Comparison of ENCODE assay signal across 22 cellular contexts in genomic region chr10:924524-924859, GRCh38. TPM values are rescaled to one million over a fixed set of nuclear protein-coding genes. Genes with fewer than 3 reads are reported as not detected.
A peak's percentile ranks its signal among the peaks of the same experiment; 100 is the strongest.
DNase-seq lines count a peak whose midpoint lies in the region; ATAC-seq, FAIRE-seq and TF ChIP-seq lines count a peak whose summit lies in the region.
"Had no signal": no experiment of that assay in that cellular context is flagged by ENCODE, and none has a peak within 500 bp of the region (broad histone marks: within the 10 kb centered on the region; RNA-seq: fewer than 3 reads in every experiment).

No MANE protein-coding gene starts in this region.

- no peaks in the 10 kb centered on the region for H3K9me3 Mint-ChIP-seq in T-helper 2 cell treated with Interferon-gamma antibody and Interleukin-4, amounts not matched to agents 5 μg/mL and 100 μg/mL, for 36 hours
- no peaks in the 10 kb centered on the region for H3K9me3 Mint-ChIP-seq in naive thymus-derived CD8-positive, alpha-beta T cell
- H3K9me3 Mint-ChIP-seq: activated T-cell treated with anti-CD3 and anti-CD28 coated beads, Interleukin-2, amount 50 U/mL, for 4 hours had no signal

- DNase-seq in T-helper 2 cell treated with Interferon-gamma antibody and Interleukin-4, amounts not matched to agents 5 μg/mL and 100 μg/mL, for 36 hours (ENCODE audit: low spot score) = no peak
- no peak for DNase-seq in T-helper 2 cell
- no peak for DNase-seq in GM12878 (ENCODE audit: low read depth, low spot score)
- DNase-seq in naive thymus-derived CD8-positive, alpha-beta T cell = no peak
- no peak for DNase-seq in NCI-H524 (lab: John Stamatoyannopoulos, UW)
- DNase-seq in activated CD4-positive, alpha-beta T cell treated with anti-CD3 and anti-CD28 coated beads, Interleukin-2, amount 50 U/mL, for 4 hours = no peak
- DNase-seq: activated CD4-positive, alpha-beta T cell treated with anti-CD3 and anti-CD28 coated beads for 4 hours; activated T-cell treated with anti-CD3 and anti-CD28 coated beads, Interleukin-2, amount 50 U/mL, for 4 hours; DND-41; hypothalamus; kidney glomerular epithelial cell; MM.1S; NCI-H2081; NCI-H510A treated with DMSO at 0.1 percent for 48 hours; SJCRH30 had no signal

- H3K27ac ChIP-seq in OCI-LY1 (ENCODE audit: low read depth, low read length, poor library complexity, severe bottlenecking) = no peak overlapping the region
- H3K27ac ChIP-seq in GM12878 (ENCODE audit: control insufficient read depth, insufficient read depth) = no peak overlapping the region
- H3K27ac ChIP-seq: BLaER1 treated with 17β-estradiol and CSF1 and Interleukin-3, amounts not matched to agents 10 nM and 100 nM; right atrium auricular region; SJCRH30 had no signal

- in situ Hi-C loops in GM12878 (cut with MboI) = no loop called here

- RAD21 ChIA-PET in GM12878 (lab: Charles Lee; ENCODE audit: unreplicated experiment) = no interaction called here

- H3K27me3 ChIP-seq in OCI-LY1 (ENCODE audit: insufficient read depth, low read length) = no peaks in the 10 kb centered on the region
- H3K27me3 ChIP-seq in GM12878 (replicated peaks in 1 of 2; ENCODE audit: control insufficient read depth in 2 of 2, insufficient read depth in 2 of 2, low read length in 1 of 2) = no peaks in the 10 kb centered on the region
- H3K27me3 ChIP-seq: BLaER1 treated with 17β-estradiol and CSF1 and Interleukin-3, amounts not matched to agents 10 nM and 100 nM; right atrium auricular region; SJCRH30 had no signal

- H3K4me2 ChIP-seq in OCI-LY1 (ENCODE audit: low read length) (peak overlapping the region; percentile 31; the same call in 1 of the 2 replicates), GM12878 (ENCODE audit: control insufficient read depth, insufficient read depth) (no peak overlapping the region)

- H3K9me3 ChIP-seq in OCI-LY1 (ENCODE audit: low read length) (no peaks in the 10 kb centered on the region), GM12878 (replicated peaks; ENCODE audit: control insufficient read depth, insufficient read depth, low read length) (no peaks in the 10 kb centered on the region)
- H3K9me3 ChIP-seq: right atrium auricular region, SJCRH30 had no signal

- BruUV-seq in GM12878 (replicated peaks; lab: Mats Ljungman, UMichigan) = no TSS peak

- no peak for FAIRE-seq in GM12878 (lab: Jason Lieb, UNC)
- FAIRE-seq: A204.1, endometrium, urothelium cell line had no signal

- CTCF ChIA-PET in GM12878 (lab: Yijun Ruan, JAX) = no interaction called here

- 45% methylated on average over 4 of the region's 4 CpGs for WGBS in GM12878 (ENCODE audit: insufficient coverage, insufficient replicate concordance, low lambda C conversion rate, missing lambda C conversion rate)

- SMC1A ChIA-PET in GM12878 (lab: Charles Lee; ENCODE audit: uncharacterized antibody, unreplicated experiment) = no interaction called here

- peak overlapping the region; percentile 9 for H3K27ac Mint-ChIP-seq in T-helper 2 cell treated with Interferon-gamma antibody and Interleukin-4, amounts not matched to agents 5 μg/mL and 100 μg/mL, for 36 hours
- peak overlapping the region in 9 of 10 donors; percentile 20 to 78 (median 67) for H3K27ac Mint-ChIP-seq in naive thymus-derived CD8-positive, alpha-beta T cell

- H3K79me2 ChIP-seq in OCI-LY1 (ENCODE audit: insufficient read depth, low read length) (peaks cover 100% of the 10 kb centered on the region), GM12878 (ENCODE audit: control insufficient read depth, insufficient read depth, low read length) (peaks cover 91% of the 10 kb centered on the region)

- H3K9ac ChIP-seq in OCI-LY1 (ENCODE audit: low read length) = no peak overlapping the region
- H3K9ac ChIP-seq in GM12878 (ENCODE audit: control insufficient read depth, insufficient read depth, low read length) = no peak overlapping the region
- H3K9ac ChIP-seq: BLaER1 treated with 17β-estradiol and CSF1 and Interleukin-3, amounts not matched to agents 10 nM and 100 nM had no signal

- H3K36me3 Mint-ChIP-seq in T-helper 2 cell treated with Interferon-gamma antibody and Interleukin-4, amounts not matched to agents 5 μg/mL and 100 μg/mL, for 36 hours (ENCODE audit: low read depth) = peaks cover 33% of the 10 kb centered on the region
- peaks cover 0 to 44% (median 0%) of the 10 kb centered on the region in 3 donors for H3K36me3 Mint-ChIP-seq in naive thymus-derived CD8-positive, alpha-beta T cell

- POLR2A ChIA-PET in GM12878 (lab: Charles Lee) = no interaction called here
- POLR2A ChIA-PET in naive thymus-derived CD8-positive, alpha-beta T cell (lab: Charles Lee) = no interaction called here

- H3K36me3 ChIP-seq in OCI-LY1 (ENCODE audit: insufficient read depth, low read length) (peaks cover 54% of the 10 kb centered on the region), GM12878 (ENCODE audit: control insufficient read depth in 2 of 2, insufficient read depth in 2 of 2, low read length in 1 of 2) (peaks cover 7 to 15% of the 10 kb centered on the region in 2 experiments)
- H3K36me3 ChIP-seq: right atrium auricular region, SJCRH30 had no signal

- intact Hi-C loops in GM12878 (cut with micrococcal nuclease; ENCODE audit: unreplicated experiment) = no loop called here

- no peaks in the 10 kb centered on the region for H3K9me2 ChIP-seq in OCI-LY1 (ENCODE audit: low read depth, low read length)

- H3K4me3 ChIP-seq in OCI-LY1 (ENCODE audit: low read depth, low read length, poor library complexity, severe bottlenecking) = no peak overlapping the region
- no peak overlapping the region for H3K4me3 ChIP-seq in GM12878
- H3K4me3 ChIP-seq: BLaER1 treated with 17β-estradiol and CSF1 and Interleukin-3, amounts not matched to agents 10 nM and 100 nM; right atrium auricular region; SJCRH30 had no signal

- H3K27me3 Mint-ChIP-seq in T-helper 2 cell treated with Interferon-gamma antibody and Interleukin-4, amounts not matched to agents 5 μg/mL and 100 μg/mL, for 36 hours (ENCODE audit: low read depth) = no peaks in the 10 kb centered on the region
- no peaks in the 10 kb centered on the region for H3K27me3 Mint-ChIP-seq in naive thymus-derived CD8-positive, alpha-beta T cell

- no peak overlapping the region for H2AFZ ChIP-seq in OCI-LY1 (ENCODE audit: low read length)
- no peak overlapping the region for H2AFZ ChIP-seq in GM12878 (ENCODE audit: control insufficient read depth, low read depth, low read length)

- TF ChIP-seq CTCF in OCI-LY1 (IDR thresholded peaks at IDR 0.05; ENCODE audit: low read length) (peak; percentile 10; the same call in 1 of the 2 replicates), GM12878 (IDR thresholded peaks at IDR 0.05 in 2 of 3, conservative IDR thresholded peaks at IDR 0.05 in 1 of 3; ENCODE audit: control insufficient read depth in 2 of 3, extremely low read depth in 1 of 3, insufficient read depth in 1 of 3, low read depth in 3 of 3, low read length in 3 of 3) (peak in 1 of 3 experiments; percentile 11; a peak in 1 of 6 replicates)

- no peaks in the 10 kb centered on the region for H3F3A ChIP-seq in OCI-LY1 (ENCODE audit: insufficient read depth, low read length)

- TF ChIP-seq EP300 in GM12878 (IDR thresholded peaks at IDR 0.05; ENCODE audit: borderline replicate concordance in 1 of 2, control insufficient read depth in 1 of 2, low read depth in 2 of 2, low read length in 2 of 2) = no peak

- H3K4me3 Mint-ChIP-seq in T-helper 2 cell treated with Interferon-gamma antibody and Interleukin-4, amounts not matched to agents 5 μg/mL and 100 μg/mL, for 36 hours = no peak overlapping the region
- peak overlapping the region in 8 of 10 donors; percentile 3 to 50 (median 28) for H3K4me3 Mint-ChIP-seq in naive thymus-derived CD8-positive, alpha-beta T cell
- H3K4me3 Mint-ChIP-seq: activated T-cell treated with anti-CD3 and anti-CD28 coated beads, Interleukin-2, amount 50 U/mL, for 4 hours had no signal

- H4K20me1 ChIP-seq in OCI-LY1 (ENCODE audit: insufficient read depth, low read length) (no peaks in the 10 kb centered on the region), GM12878 (ENCODE audit: control insufficient read depth, insufficient read depth) (peaks cover 15% of the 10 kb centered on the region)

- peaks cover 27% of the 10 kb centered on the region for H3K4me1 ChIP-seq in OCI-LY1 (ENCODE audit: insufficient read depth, low read length, severe bottlenecking)
- peaks cover 11% of the 10 kb centered on the region for H3K4me1 ChIP-seq in GM12878 (ENCODE audit: control insufficient read depth, insufficient read depth, low read length)
- H3K4me1 ChIP-seq: SJCRH30 had no signal

- ATAC-seq in GM12878 (peak; percentile 68), HG03378 (IDR thresholded peaks at IDR 0.05; ENCODE audit: unreplicated experiment) (no peak)
- no peak for ATAC-seq in naive thymus-derived CD8-positive, alpha-beta T cell
- ATAC-seq: activated T-cell treated with anti-CD3 and anti-CD28 coated beads, Interleukin-2, amount 50 U/mL, for 4 hours had no signal

- H3K4me1 Mint-ChIP-seq in T-helper 2 cell treated with Interferon-gamma antibody and Interleukin-4, amounts not matched to agents 5 μg/mL and 100 μg/mL, for 36 hours (ENCODE audit: low read depth) = peaks cover 35% of the 10 kb centered on the region
- peaks cover 23 to 85% (median 65%) of the 10 kb centered on the region in 4 donors for H3K4me1 Mint-ChIP-seq in naive thymus-derived CD8-positive, alpha-beta T cell

- TF ChIP-seq RAD21 in GM12878 (IDR thresholded peaks at IDR 0.05; ENCODE audit: insufficient read depth, low read depth, low read length) = no peak

- no peak for TF ChIP-seq POLR2A in GM12878 (IDR thresholded peaks at IDR 0.05; ENCODE audit: low read depth, low read length)

TF ChIP-seq in GM12878, 131 proteins besides CTCF, POLR2A, EP300 and RAD21 (continues in another document):
- TF ChIP-seq ZNF207 (IDR thresholded peaks at IDR 0.05; ENCODE audit: borderline replicate concordance) = no peak
- no peak for TF ChIP-seq ASH2L (IDR thresholded peaks at IDR 0.05; ENCODE audit: borderline replicate concordance, low read depth)
- no peak for TF ChIP-seq ZNF217 (IDR thresholded peaks at IDR 0.05)

RNA-seq across cellular contexts. Expression of gene LARP4B, which starts 7.0 kb away (rescaled TPM):
- total RNA-seq in GM12878 (2013; cell fraction: nucleolus; rRNA removed) = 249 and 268 TPM in 2 replicates
- total RNA-seq in GM12878 (2014; rRNA removed) = 47.6 and 50.2 TPM in 2 replicates
- 29.8 and 30.1 TPM in 2 replicates for total RNA-seq in GM12878 (2014; rRNA removed; fragmentation: Illumina TruSeq; extraction: Trizol)
- total RNA-seq in GM12878 (2021) = 109 and 119 TPM in 2 replicates
- 11.3 TPM for polyA plus RNA-seq in GM12878 (2011; ENCODE audit: low read depth)
- polyA plus RNA-seq in GM12878 (2011; rRNA removed) = 49.2 and 65.8 TPM in 2 replicates
- polyA plus RNA-seq in GM12878 (2011; cell fraction: cytosol; rRNA removed) = 42.1 and 45.3 TPM in 2 replicates
- polyA plus RNA-seq in GM12878 (2011; cell fraction: nucleus; rRNA removed) = 116 and 127 TPM in 2 replicates
- polyA plus RNA-seq in GM12878 (2012) = 28.3 and 32.4 TPM in 2 replicates
- polyA plus RNA-seq in GM12878 (2014; fragmentation: Illumina TruSeq; extraction: Trizol) = 32.1 and 38.9 TPM in 2 replicates
- polyA plus RNA-seq in GM12878 (2014; fragmentation: Nextera tagmentation; extraction: Ambion mirVana) = 10 to 100 TPM; 10.5 to 12.1 TPM
- 51.0 and 53.5 TPM in 2 replicates for polyA plus RNA-seq in GM12878 (2014; rRNA removed)
- polyA plus RNA-seq in GM12878 (2016; fragmentation: Nextera tagmentation; extraction: Ambion mirVana) = 10 to 100 TPM; 21.6 to 39.9 TPM
- polyA minus RNA-seq in GM12878 (2011; rRNA and poly(A)+ RNA removed) = 91.2 and 92.1 TPM in 2 replicates
- 36.3 and 36.9 TPM in 2 replicates for polyA minus RNA-seq in GM12878 (2011; cell fraction: cytosol; rRNA and poly(A)+ RNA removed)
- polyA minus RNA-seq in GM12878 (2011; cell fraction: nucleus; rRNA and poly(A)+ RNA removed) = 69.2 and 120 TPM in 2 replicates
- total RNA-seq in naive thymus-derived CD8-positive, alpha-beta T cell = 10 to 100 TPM; 88.2 to 94.8 TPM
- 10 to 100 TPM; 22.8 to 40.5 (median 28.1) TPM for polyA plus RNA-seq in naive thymus-derived CD8-positive, alpha-beta T cell
